12 cellular contexts compared by ENCODE assay signal in the genomic region with DNA sequence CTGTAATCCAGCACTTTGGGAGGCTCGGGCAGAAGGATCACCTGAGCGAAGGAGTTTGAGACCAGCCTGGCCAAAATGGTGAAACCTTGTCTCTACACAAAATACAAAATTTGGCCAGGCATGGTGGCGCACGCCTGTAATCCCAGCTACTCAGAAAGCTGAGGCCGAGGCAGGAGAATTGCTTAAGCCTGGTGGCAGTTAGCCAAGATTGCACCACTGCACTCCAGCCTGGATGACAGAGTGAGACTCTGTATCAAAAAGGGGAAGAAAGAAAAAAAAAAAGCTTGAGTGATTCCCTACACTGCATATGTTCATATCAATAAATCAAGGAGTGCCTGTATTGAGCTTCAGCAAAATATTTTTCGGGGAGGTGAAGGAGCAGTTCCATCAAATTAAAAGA. TPM values are rescaled to one million over a fixed set of nuclear protein-coding genes. Genes with fewer than 3 reads are reported as not detected.
DNase-seq lines count a peak whose midpoint lies in the region; ATAC-seq and TF ChIP-seq lines count a peak whose summit lies in the region.
"Had no signal": no experiment of that assay in that cellular context is flagged by ENCODE, and none has a peak within 500 bp of the region (broad histone marks: within the 10 kb centered on the region; RNA-seq: fewer than 3 reads in every experiment).

No MANE protein-coding gene starts in this region.

- peak overlapping the region in 1 of 2 donors; percentile 52 for H3K4me3 Mint-ChIP-seq in CD14-positive monocyte

- H3K4me3 ChIP-seq in fibroblast of mammary gland (ENCODE audit: control insufficient read depth, low read depth, low read length): no peak overlapping the region
- H3K4me3 ChIP-seq: BLaER1 had no signal

- TF ChIP-seq CTCF in CD14-positive monocyte (IDR thresholded peaks at IDR 0.05) (no peak), fibroblast of mammary gland (conservative IDR thresholded peaks at IDR 0.05; ENCODE audit: control insufficient read depth, insufficient read depth, low read depth, low read length) (no peak)

- DNase-seq in CD14-positive monocyte (ENCODE audit: low spot score): peak; percentile 91
- DNase-seq in NOMO-1 treated with dmso at 0.1 percent for 144 hours (lab: John Stamatoyannopoulos, UW; ENCODE audit: unreplicated experiment): peak; percentile 87
- DNase-seq in fibroblast of mammary gland (ENCODE audit: low read depth): peak; percentile 71
- DNase-seq in mesenteric fat pad (ENCODE audit: low spot score): peak; percentile 88
- DNase-seq in DMS79 (lab: John Stamatoyannopoulos, UW): no peak
- no peak for DNase-seq in T-helper 1 cell
- DNase-seq: activated CD4-positive, alpha-beta T cell treated with anti-CD3 and anti-CD28 coated beads, Interleukin-2, amount 50 U/mL, for 4 hours; amniotic stem cell; MM.1S had no signal

- ATAC-seq in GM19467 (IDR thresholded peaks at IDR 0.05; ENCODE audit: unreplicated experiment) (no peak), GM18520 (IDR thresholded peaks at IDR 0.05; ENCODE audit: unreplicated experiment) (no peak)

- no peaks in the 10 kb centered on the region for H3K9me3 Mint-ChIP-seq in CD14-positive monocyte

- peak overlapping the region; percentile 80 to 90 (median 87) for H3K27ac Mint-ChIP-seq in CD14-positive monocyte

- intact Hi-C loops in CD14-positive monocyte (cut with micrococcal nuclease): no loop called here

- H3K4me1 Mint-ChIP-seq in CD14-positive monocyte: peaks cover 17% of the 10 kb centered on the region

- H3K36me3 Mint-ChIP-seq in CD14-positive monocyte: peaks cover 0 to under 1% of the 10 kb centered on the region in 2 donors

- peaks cover 8 to 12% (median 11%) of the 10 kb centered on the region in 3 donors for H3K27me3 Mint-ChIP-seq in CD14-positive monocyte (ENCODE audit: low read depth in 3 of 3)

RNA-seq across cellular contexts. Expression of a gene that starts 45.8 kb away (rescaled TPM):
- not detected for polyA plus RNA-seq in CD14-positive monocyte
- 4.8 TPM for total RNA-seq in mesenteric fat pad

Comparison
In these comparisons a context has a peak if more than half of its experiments do, and no peak if none do; other contexts are left out.
1. DNase-seq: peak in CD14-positive monocyte (single experiment), NOMO-1 treated with dmso at 0.1 percent for 144 hours (single experiment), fibroblast of mammary gland (single experiment) and mesenteric fat pad (single experiment); none in DMS79 (single experiment) and T-helper 1 cell (0 of 5).